In genomic region chr19:55635334-55635717, GRCh38 we compare ENCODE assay signal across 1 cellular context.
A peak's percentile ranks its signal among the peaks of the same experiment; 100 is the strongest.
TF ChIP-seq lines count a peak whose summit lies in the region.

No MANE protein-coding gene starts in this region.

TF ChIP-seq in H1, 55 proteins besides CTCF, POLR2A, EP300 and RAD21:
- TF ChIP-seq HDAC2 (IDR thresholded peaks at IDR 0.05; ENCODE audit: borderline replicate concordance in 1 of 2, low read depth in 2 of 2, low read length in 2 of 2) (no peak), SIX5 (IDR thresholded peaks at IDR 0.05; ENCODE audit: low read depth, low read length) (no peak), CBX5 (IDR thresholded peaks at IDR 0.05; ENCODE audit: low read depth, low read length) (no peak), KDM4A (IDR thresholded peaks at IDR 0.05; ENCODE audit: low read depth, low read length, severe bottlenecking) (peak; percentile 12), FOSL1 (IDR thresholded peaks at IDR 0.05; ENCODE audit: insufficient read depth, low read depth, low read length) (no peak)
